ENCODE assay signal across 25 cellular contexts in genomic region chr3:28556195-28556594, GRCh38.
"Had no signal": no experiment of that assay in that cellular context is flagged by ENCODE, and none has a peak within 500 bp of the region (broad histone marks: within the 10 kb centered on the region; RNA-seq: fewer than 3 reads in every experiment).

No MANE protein-coding gene starts in this region.

- DNase-seq: activated CD4-positive, alpha-beta memory T cell treated with anti-CD3 and anti-CD28 coated beads, Interleukin-2, amount 10 ng/mL, durations not matched to agents 7 days and 5 days; activated CD4-positive, alpha-beta T cell treated with anti-CD3 and anti-CD28 coated beads for 1 hour; activated CD4-positive, alpha-beta T cell treated with anti-CD3 and anti-CD28 coated beads for 4 hours; activated CD4-positive, alpha-beta T cell treated with anti-CD3 and anti-CD28 coated beads, Interleukin-2, amount 10 ng/mL, durations not matched to agents 7 days and 5 days; activated CD4-positive, alpha-beta T cell treated with anti-CD3 and anti-CD28 coated beads, Interleukin-2, amount 50 U/mL, for 4 hours; activated CD8-positive, alpha-beta memory T cell treated with anti-CD3 and anti-CD28 coated beads, Interleukin-2, amount 50 U/mL, for 48 hours; activated gamma-delta T cell; activated naive CD4-positive, alpha-beta T cell; activated naive CD4-positive, alpha-beta T cell treated with anti-CD3 and anti-CD28 coated beads, Interleukin-2, amount 10 ng/mL, durations not matched to agents 7 days and 5 days; activated naive CD8-positive, alpha-beta T cell treated with anti-CD3 and anti-CD28 coated beads, Interleukin-2, amount 10 ng/mL, durations not matched to agents 7 days and 5 days; activated T-cell treated with anti-CD3 and anti-CD28 coated beads for 4 hours; activated T-cell treated with anti-CD3 and anti-CD28 coated beads, Interleukin-2, amount 50 U/mL, for 24 hours; activated T-cell treated with anti-CD3 and anti-CD28 coated beads, Interleukin-2, amount 50 U/mL, for 72 hours; anterior cingulate cortex; brain microvascular endothelial cell; dorsolateral prefrontal cortex; effector memory CD4-positive, alpha-beta T cell; endodermal cell; foreskin fibroblast; head of caudate nucleus; T-helper 2 cell had no signal

- H3K4me3 ChIP-seq: coronary artery, dorsolateral prefrontal cortex had no signal

- H3K27ac ChIP-seq: brain microvascular endothelial cell, coronary artery, dorsolateral prefrontal cortex had no signal

- H3K27me3 ChIP-seq: brain microvascular endothelial cell, dorsolateral prefrontal cortex had no signal

- FAIRE-seq: astrocyte, bronchial epithelial cell, frontal cortex had no signal

- H3K36me3 ChIP-seq: brain microvascular endothelial cell had no signal
